In the genomic region with DNA sequence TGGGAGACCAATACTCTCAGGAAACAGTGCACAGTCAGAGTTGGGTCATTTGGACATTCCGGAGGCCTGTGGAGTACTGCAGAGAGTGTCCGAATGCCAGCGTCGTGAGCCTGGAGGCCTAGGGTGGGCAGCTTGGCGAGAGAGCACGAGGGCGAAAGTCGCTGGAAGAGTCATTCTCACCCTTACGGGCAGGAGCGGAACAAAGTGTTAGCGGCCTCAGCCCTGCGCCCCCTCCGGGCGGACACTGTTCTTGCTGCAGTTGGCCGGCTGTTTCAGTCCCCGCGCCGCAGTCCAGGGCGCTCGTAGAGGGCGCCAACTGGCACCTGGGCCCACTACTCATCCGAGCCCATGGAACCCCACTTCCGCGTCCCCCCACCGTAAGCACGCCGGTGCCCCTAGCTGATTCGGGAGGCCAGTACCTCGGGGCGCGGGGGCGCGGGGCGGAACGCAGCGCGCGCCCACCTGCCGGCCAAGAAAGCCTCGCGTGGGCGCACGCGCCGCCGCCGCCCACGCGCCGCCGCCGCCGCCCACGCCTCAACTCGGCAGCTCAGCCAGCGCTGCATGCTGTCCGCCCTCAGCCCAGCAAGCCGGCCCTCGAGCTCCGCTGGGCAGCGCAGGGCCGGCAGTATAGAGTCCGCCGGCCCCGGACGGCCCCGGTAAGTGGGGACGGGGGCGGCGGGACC, we compare ENCODE assay signal across 11 cellular contexts.
DNase-seq lines count a peak whose midpoint lies in the region; ATAC-seq and TF ChIP-seq lines count a peak whose summit lies in the region.
"Had no signal": no experiment of that assay in that cellular context is flagged by ENCODE, and none has a peak within 500 bp of the region (broad histone marks: within the 10 kb centered on the region; RNA-seq: fewer than 3 reads in every experiment).

No MANE protein-coding gene starts in this region.

- ATAC-seq in RWPE2 (ENCODE audit: low read depth): peak; percentile 65
- no peak for ATAC-seq in GM19452 (IDR thresholded peaks at IDR 0.05; ENCODE audit: unreplicated experiment)
- ATAC-seq: HCT116 had no signal

- H3K27me3 ChIP-seq in RWPE2 (ENCODE audit: insufficient read depth, poor library complexity, severe bottlenecking): peaks cover 31% of the 10 kb centered on the region

- H3K4me3 Mint-ChIP-seq in osteocyte (ENCODE audit: unreplicated experiment): no peak overlapping the region
- H3K4me3 Mint-ChIP-seq: T-helper 1 cell treated with Interleukin-12 subunit alpha and Interleukin-12 subunit beta and Interleukin-4 antibody, amounts not matched to agents 30 μg/mL and 1 μg/mL, for 36 hours had no signal

- no peaks in the 10 kb centered on the region for H3K4me1 Mint-ChIP-seq in osteocyte (ENCODE audit: unreplicated experiment)

- TF ChIP-seq CTCF in RWPE2 (IDR thresholded peaks at IDR 0.05; ENCODE audit: poor library complexity, severe bottlenecking) (peak; percentile 37), osteocyte (IDR thresholded peaks at IDR 0.05) (peak; percentile 11)

- H3K27me3 Mint-ChIP-seq in osteocyte (ENCODE audit: unreplicated experiment): peaks cover 26% of the 10 kb centered on the region

- no peak overlapping the region for H3K4me3 ChIP-seq in RWPE2 (ENCODE audit: severe bottlenecking)

- no peak overlapping the region for H3K27ac ChIP-seq in RWPE2 (ENCODE audit: poor library complexity, severe bottlenecking)

- no peaks in the 10 kb centered on the region for H3K9me3 ChIP-seq in RWPE2 (ENCODE audit: severe bottlenecking)

- H3K27ac Mint-ChIP-seq in osteocyte (ENCODE audit: unreplicated experiment): no peak overlapping the region
- H3K27ac Mint-ChIP-seq: T-helper 1 cell treated with Interleukin-12 subunit alpha and Interleukin-12 subunit beta and Interleukin-4 antibody, amounts not matched to agents 30 μg/mL and 1 μg/mL, for 36 hours had no signal

- DNase-seq in Daoy (ENCODE audit: low read depth) (peak; percentile 17), RWPE2 (ENCODE audit: low spot score) (peak; percentile 47), globus pallidus (ENCODE audit: low spot score) (peak; percentile 15), osteocyte (ENCODE audit: extremely low spot score, unreplicated experiment) (no peak), DMS79 treated with DMSO at 0.1 percent for 48 hours (lab: John Stamatoyannopoulos, UW) (no peak), SIG-M5 treated with dmso at 0.1 percent for 504 hours (lab: John Stamatoyannopoulos, UW; ENCODE audit: unreplicated experiment) (no peak), NCI-H226 (no peak)
- DNase-seq: activated naive CD4-positive, alpha-beta T cell treated with Interleukin-2 at 50 U/mL for 16 hours had no signal

- H3K9me3 Mint-ChIP-seq in osteocyte (ENCODE audit: unreplicated experiment): peaks cover 7% of the 10 kb centered on the region

- H3K36me3 Mint-ChIP-seq in osteocyte (ENCODE audit: unreplicated experiment): no peaks in the 10 kb centered on the region

- no peaks in the 10 kb centered on the region for H3K36me3 ChIP-seq in RWPE2 (ENCODE audit: low read depth)

- no peaks in the 10 kb centered on the region for H3K4me1 ChIP-seq in RWPE2 (ENCODE audit: insufficient read depth, poor library complexity, severe bottlenecking)

Comparison
In these comparisons a context has a peak if more than half of its experiments do, and no peak if none do; other contexts are left out.
1. DNase-seq: peak in Daoy (single experiment), RWPE2 (single experiment) and globus pallidus (single experiment); none in osteocyte (single experiment), DMS79 treated with DMSO at 0.1 percent for 48 hours (single experiment), SIG-M5 treated with dmso at 0.1 percent for 504 hours (single experiment) and NCI-H226 (single experiment).